In the genomic region with DNA sequence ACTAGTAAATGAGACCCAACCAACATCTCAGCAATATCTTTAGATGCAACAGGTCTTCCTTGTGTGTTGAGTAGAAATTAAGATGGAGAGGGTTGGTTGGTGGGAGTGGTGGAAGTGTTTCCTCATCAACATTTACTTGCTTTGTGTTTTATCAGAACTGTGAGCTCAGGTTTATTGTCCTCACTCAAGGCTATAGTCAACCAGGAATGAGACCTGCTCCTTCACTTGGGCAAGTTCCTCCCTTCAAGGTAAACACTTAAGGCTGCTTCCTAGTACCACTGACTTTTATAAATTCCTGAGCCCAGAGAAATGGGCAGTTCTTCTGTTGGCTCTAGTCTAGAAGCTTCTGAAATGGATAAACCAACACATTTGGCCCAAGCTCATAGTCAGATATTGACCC, we compare ENCODE assay signal across 23 cellular contexts. TPM values are rescaled to one million over a fixed set of nuclear protein-coding genes. Genes with fewer than 3 reads are reported as not detected.
DNase-seq lines count a peak whose midpoint lies in the region; ATAC-seq, FAIRE-seq and TF ChIP-seq lines count a peak whose summit lies in the region.
"Had no signal": no experiment of that assay in that cellular context is flagged by ENCODE, and none has a peak within 500 bp of the region (broad histone marks: within the 10 kb centered on the region; RNA-seq: fewer than 3 reads in every experiment).

No MANE protein-coding gene starts in this region.

- DNase-seq in Karpas-422 = peak; percentile 10
- DNase-seq in esophagus muscularis mucosa (ENCODE audit: extremely low spot score) = peak; percentile 17
- no peak for DNase-seq in left lung
- no peak for DNase-seq in H54 (ENCODE audit: insufficient read length, low spot score)
- no peak for DNase-seq in medulla oblongata (ENCODE audit: extremely low spot score)
- DNase-seq in NCI-H1694 (lab: John Stamatoyannopoulos, UW) = no peak
- DNase-seq: 8988T; ACHN; BE2C; C1 segment of cervical spinal cord; CD4-positive, alpha-beta memory T cell; CD4-positive, CD25-positive, alpha-beta regulatory T cell; CD8-positive, alpha-beta memory T cell; COR-L47; DMS 273 treated with DMSO at 0.1 percent for 48 hours; DMS79 treated with DMSO at 0.1 percent for 48 hours; GF-D8 had no signal

- H3K9me2 ChIP-seq in Karpas-422 (replicated peaks; ENCODE audit: insufficient read depth, low read length) = no peaks in the 10 kb centered on the region

- H3K4me1 ChIP-seq in Karpas-422 (ENCODE audit: low read length) (peaks cover 9% of the 10 kb centered on the region), esophagus muscularis mucosa (peaks cover 8 to 27% (median 20%) of the 10 kb centered on the region in 4 donors), left lung (peaks cover 0 to 7% of the 10 kb centered on the region in 2 donors)
- H3K4me1 ChIP-seq: BE2C had no signal

- TF ChIP-seq CTCF in esophagus muscularis mucosa (IDR thresholded peaks at IDR 0.05) (no peak), left lung (IDR thresholded peaks at IDR 0.05) (no peak)

- H3K4me3 ChIP-seq in Karpas-422 (ENCODE audit: low read length) (no peak overlapping the region), esophagus muscularis mucosa (no peak overlapping the region), left lung (no peak overlapping the region)
- H3K4me3 ChIP-seq: BLaER1 had no signal

- H3K27me3 ChIP-seq in Karpas-422 (ENCODE audit: low read length) (no peaks in the 10 kb centered on the region), esophagus muscularis mucosa (no peaks in the 10 kb centered on the region), left lung (no peaks in the 10 kb centered on the region)
- H3K27me3 ChIP-seq: BE2C, BLaER1 had no signal

- TF ChIP-seq POLR2A in esophagus muscularis mucosa (IDR thresholded peaks at IDR 0.05; ENCODE audit: low read depth) (no peak), H54 (IDR thresholded peaks at IDR 0.05; ENCODE audit: low read depth, low read length) (no peak)

- H2AFZ ChIP-seq in Karpas-422 (ENCODE audit: low read length) = no peak overlapping the region

- H4K20me1 ChIP-seq in Karpas-422 (ENCODE audit: insufficient read depth, low read depth, low read length) = no peaks in the 10 kb centered on the region
- H4K20me1 ChIP-seq: BLaER1 had no signal

- H3K9ac ChIP-seq in Karpas-422 (ENCODE audit: low read length) = no peak overlapping the region
- H3K9ac ChIP-seq: BLaER1 had no signal

- H3K4me2 ChIP-seq in Karpas-422 (ENCODE audit: low read depth, low read length, poor library complexity, severe bottlenecking) = no peak overlapping the region
- H3K4me2 ChIP-seq: BLaER1 had no signal

- peak; percentile 42 for ATAC-seq in left lung
- no peak for ATAC-seq in HG03108 (IDR thresholded peaks at IDR 0.05; ENCODE audit: unreplicated experiment)

- H3K9me3 ChIP-seq in Karpas-422 (ENCODE audit: low read length) = no peaks in the 10 kb centered on the region
- no peaks in the 10 kb centered on the region for H3K9me3 ChIP-seq in esophagus muscularis mucosa
- H3K9me3 ChIP-seq in left lung = no peaks in the 10 kb centered on the region
- H3K9me3 ChIP-seq: BE2C, BLaER1 had no signal

- no peak for FAIRE-seq in H54 (lab: Jason Lieb, UNC)
- FAIRE-seq: A204.1, G401.6, GM12891, GM19239 had no signal

- intact Hi-C loops in esophagus muscularis mucosa (cut with DNase I) = loop anchor here (5.0 to 10.0 kb wide), 2 partner anchors 324 to 1042 kb away; no protein-coding TSS in a partner anchor
- intact Hi-C loops in left lung (cut with DNase I) = no loop called here

- no peak for TF ChIP-seq EP300 in esophagus muscularis mucosa (IDR thresholded peaks at IDR 0.05)

- H3K36me3 ChIP-seq in Karpas-422 (ENCODE audit: insufficient read depth, low read length) (no peaks in the 10 kb centered on the region), esophagus muscularis mucosa (no peaks in the 10 kb centered on the region), left lung (no peaks in the 10 kb centered on the region)
- H3K36me3 ChIP-seq: BE2C, BLaER1 had no signal

- H3K27ac ChIP-seq in Karpas-422 (ENCODE audit: low read length) = no peak overlapping the region
- H3K27ac ChIP-seq in esophagus muscularis mucosa (replicated peaks in 1 of 4) = no peak overlapping the region
- H3K27ac ChIP-seq in left lung = no peak overlapping the region
- H3K27ac ChIP-seq: BLaER1 had no signal

- no peaks in the 10 kb centered on the region for H3K79me2 ChIP-seq in Karpas-422 (ENCODE audit: low read length)

RNA-seq across cellular contexts. Expression of a gene that starts 48.9 kb away (rescaled TPM):
- not detected in 2 replicates for total RNA-seq in Karpas-422 (2014; rRNA removed; shearing (Covaris generic); ENCODE audit: low replicate concordance)
- total RNA-seq in esophagus muscularis mucosa (10 to 100 TPM; 19.1 to 37.3 (median 28.0) TPM), left lung (10 to 100 TPM; 18.0 to 22.1 TPM)

Comparison
In these comparisons a context has a peak if more than half of its experiments do, and no peak if none do; other contexts are left out.
1. DNase-seq: peak in Karpas-422 (single experiment) and esophagus muscularis mucosa (single experiment); none in left lung (0 of 2), H54 (single experiment), medulla oblongata (single experiment) and NCI-H1694 (single experiment).
2. RNA of a gene that starts 48.9 kb away (total RNA-seq): 19.1 to 37.3 TPM in esophagus muscularis mucosa and 18.0 to 22.1 TPM in left lung; not detected in Karpas-422; every median in the first group is over 10 times any median in the second.